8 cellular contexts compared by ENCODE assay signal in the genomic region with DNA sequence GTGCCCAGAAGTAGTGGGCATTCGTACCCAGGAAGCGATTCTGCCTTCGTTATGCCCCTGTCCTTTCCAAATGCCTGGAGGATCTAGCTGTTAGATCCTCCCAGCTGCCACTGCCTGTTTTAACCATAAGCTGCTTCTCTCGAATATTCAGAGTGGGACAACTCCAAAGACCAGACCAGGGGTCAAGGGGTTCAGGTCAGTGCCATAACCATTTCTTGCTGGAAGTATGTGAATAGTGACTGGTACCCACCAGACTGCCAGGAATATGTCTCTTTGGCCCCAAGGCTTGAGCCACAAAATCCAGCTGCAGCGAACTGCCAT. TPM values are rescaled to one million over a fixed set of nuclear protein-coding genes. Genes with fewer than 3 reads are reported as not detected.
DNase-seq lines count a peak whose midpoint lies in the region; ATAC-seq and TF ChIP-seq lines count a peak whose summit lies in the region.

No MANE protein-coding gene starts in this region.

- H3K27me3 ChIP-seq in heart left ventricle (no peaks in the 10 kb centered on the region), brain microvascular endothelial cell (replicated peaks) (no peaks in the 10 kb centered on the region), mesendoderm (ENCODE audit: insufficient read depth, low read length, poor library complexity) (no peaks in the 10 kb centered on the region), upper lobe of right lung (no peaks in the 10 kb centered on the region)

- H3K4ac ChIP-seq in mesendoderm (ENCODE audit: low read depth, low read length), result no peak overlapping the region

- H3K79me2 ChIP-seq in mesendoderm (ENCODE audit: control insufficient read depth, insufficient read depth, low read length), result peaks cover 11% of the 10 kb centered on the region

- H3K9me3 ChIP-seq in heart left ventricle, result no peaks in the 10 kb centered on the region
- H3K9me3 ChIP-seq in upper lobe of right lung, result no peaks in the 10 kb centered on the region

- TF ChIP-seq CTCF in heart left ventricle (IDR thresholded peaks at IDR 0.05), result peak in 3 of 12 donors; percentile 20 to 31 (median 25)
- TF ChIP-seq CTCF in brain microvascular endothelial cell (IDR thresholded peaks at IDR 0.05; ENCODE audit: low read depth, low read length, missing control alignments), result no peak
- TF ChIP-seq CTCF in upper lobe of right lung (IDR thresholded peaks at IDR 0.05), result peak; percentile 4

- H3K27ac ChIP-seq in heart left ventricle (peak overlapping the region in 11 of 12 donors; percentile 86 to 97 (median 95)), brain microvascular endothelial cell (no peak overlapping the region), mesendoderm (ENCODE audit: low read depth, low read length) (no peak overlapping the region), upper lobe of right lung (peak overlapping the region; percentile 95)

- ATAC-seq in heart left ventricle, result no peak
- ATAC-seq in Right ventricle myocardium superior (ENCODE audit: poor library complexity), result no peak
- ATAC-seq in upper lobe of right lung, result no peak
- ATAC-seq in HG02610 (IDR thresholded peaks at IDR 0.05; ENCODE audit: unreplicated experiment), result no peak

- H3K36me3 ChIP-seq in heart left ventricle, result peaks cover 0 to 67% (median 59%) of the 10 kb centered on the region in 9 donors
- peaks cover 8% of the 10 kb centered on the region for H3K36me3 ChIP-seq in brain microvascular endothelial cell (replicated peaks)
- peaks cover under 1% of the 10 kb centered on the region for H3K36me3 ChIP-seq in mesendoderm (ENCODE audit: control insufficient read depth, insufficient read depth, low read length)
- peaks cover 58% of the 10 kb centered on the region for H3K36me3 ChIP-seq in upper lobe of right lung

- in situ Hi-C loops in brain microvascular endothelial cell (cut with HindIII; ENCODE audit: low pct_ligation_motif_present, low sequenced_read_pairs), result no loop called here

- H3K18ac ChIP-seq in mesendoderm (ENCODE audit: low read length), result no peak overlapping the region

- H2BK5ac ChIP-seq in mesendoderm (ENCODE audit: low read length), result no peak overlapping the region

- H2AK5ac ChIP-seq in mesendoderm (ENCODE audit: low read length), result no peak overlapping the region

- H4K5ac ChIP-seq in mesendoderm (ENCODE audit: low read length), result no peak overlapping the region

- peak overlapping the region; percentile 97 for H3K9ac ChIP-seq in mesendoderm (ENCODE audit: low read length)

- H3K4me3 ChIP-seq in heart left ventricle (peak overlapping the region; percentile 60 to 98 (median 86)), brain microvascular endothelial cell (ENCODE audit: low read depth, low read length) (peak overlapping the region; percentile 99), mesendoderm (ENCODE audit: low read length) (no peak overlapping the region), upper lobe of right lung (peak overlapping the region; percentile 92)

- no peak overlapping the region for H2BK120ac ChIP-seq in mesendoderm (ENCODE audit: low read depth, low read length)

- H4K8ac ChIP-seq in mesendoderm (ENCODE audit: low read depth, low read length), result no peak overlapping the region

- DNase-seq in heart left ventricle (no peak), Right ventricle myocardium superior (no peak), brain microvascular endothelial cell (no peak), mesendoderm (no peak), upper lobe of right lung (no peak), SK-N-DZ (ENCODE audit: low spot score) (no peak), EL (no peak)

- no peak for TF ChIP-seq POLR2A in heart left ventricle (IDR thresholded peaks at IDR 0.05)

- WGBS in heart left ventricle, 4 donors, result 27 to 30% (median 28%) methylated on average over 5 of the region's 5 CpGs
- WGBS in mesendoderm (ENCODE audit: extremely low coverage, insufficient coverage, low lambda C conversion rate), result no CpG with 5 or more reads among the region's 5 CpGs

- H3K56ac ChIP-seq in mesendoderm (ENCODE audit: low read length), result peak overlapping the region; percentile 79

- peak overlapping the region; percentile 71 for H3K4me2 ChIP-seq in mesendoderm (ENCODE audit: low read length)

- H3K4me1 ChIP-seq in heart left ventricle (peaks cover 0 to 44% (median 30%) of the 10 kb centered on the region in 12 donors), mesendoderm (ENCODE audit: control insufficient read depth, low read depth, low read length) (peaks cover 1% of the 10 kb centered on the region), upper lobe of right lung (peaks cover 36% of the 10 kb centered on the region)

- peaks cover 5% of the 10 kb centered on the region for H3K79me1 ChIP-seq in mesendoderm (ENCODE audit: low read length)

- H3K23ac ChIP-seq in mesendoderm (ENCODE audit: low read length), result no peak overlapping the region

- no peak overlapping the region for H2BK15ac ChIP-seq in mesendoderm (replicated peaks; ENCODE audit: low read depth)

- intact Hi-C loops in heart left ventricle (cut with DNase I), result loop anchor here in 4 of 10 donors (5.0 to 10.0 kb wide), 4 partner anchors 48 to 168 kb away; partner anchors contain the start of gene CDCA8 (in 2 of the 4)
- intact Hi-C loops in Right ventricle myocardium superior (cut with DNase I), result no loop called here
- intact Hi-C loops in upper lobe of right lung (cut with DNase I), result no loop called here

RNA-seq across cellular contexts. Expression of gene MTF1, which starts 0.9 kb away (rescaled TPM):
- 10 to 100 TPM in 7 of 9 donors, 1 to 10 TPM in 2; 4.2 to 19.5 (median 12.4) TPM for total RNA-seq in heart left ventricle
- polyA plus RNA-seq in heart left ventricle, result 1 to 10 TPM; 1.7 to 7.4 TPM
- 12.5 TPM for total RNA-seq in Right ventricle myocardium superior
- polyA plus RNA-seq in mesendoderm (2013, experiment 1 of 2), result 4.1 TPM
- 3.7 TPM for polyA plus RNA-seq in mesendoderm (2013, experiment 2 of 2)
- 26.3 TPM for total RNA-seq in upper lobe of right lung
- polyA plus RNA-seq in SK-N-DZ (2014; cell fraction: cytosol; rRNA removed), result 1.8 TPM in 2 replicates
- 0.76 and 2.6 TPM in 2 replicates for polyA plus RNA-seq in SK-N-DZ (2014; cell fraction: nucleus; rRNA removed)

RNA-seq across cellular contexts. Expression of gene YRDC, which starts 52.3 kb away (rescaled TPM):
- 1 to 10 TPM; 4.0 to 8.9 (median 6.1) TPM for total RNA-seq in heart left ventricle
- 10 to 100 TPM in 1 of 2 donors, 1 to 10 TPM in 1; 2.8 to 21.3 TPM for polyA plus RNA-seq in heart left ventricle
- 4.5 TPM for total RNA-seq in Right ventricle myocardium superior
- polyA plus RNA-seq in mesendoderm (2013, experiment 1 of 2), result 35.2 TPM
- 36.1 TPM for polyA plus RNA-seq in mesendoderm (2013, experiment 2 of 2)
- 14.8 TPM for total RNA-seq in upper lobe of right lung
- polyA plus RNA-seq in SK-N-DZ (2014; cell fraction: cytosol; rRNA removed), result 33.2 and 33.4 TPM in 2 replicates
- polyA plus RNA-seq in SK-N-DZ (2014; cell fraction: nucleus; rRNA removed), result 15.2 and 15.7 TPM in 2 replicates

RNA-seq across cellular contexts. Expression of gene C1orf122, which starts 52.7 kb away (rescaled TPM):
- 10 to 100 TPM; 29.1 to 93.0 (median 44.0) TPM for total RNA-seq in heart left ventricle
- 10 to 100 TPM; 37.5 to 60.2 TPM for polyA plus RNA-seq in heart left ventricle
- 52.2 TPM for total RNA-seq in Right ventricle myocardium superior
- 44.9 TPM for polyA plus RNA-seq in mesendoderm (2013, experiment 1 of 2)
- polyA plus RNA-seq in mesendoderm (2013, experiment 2 of 2), result 42.7 TPM
- 29.7 TPM for total RNA-seq in upper lobe of right lung
- 43.8 and 54.8 TPM in 2 replicates for polyA plus RNA-seq in SK-N-DZ (2014; cell fraction: cytosol; rRNA removed)
- 65.2 and 231 TPM in 2 replicates for polyA plus RNA-seq in SK-N-DZ (2014; cell fraction: nucleus; rRNA removed)

Comparison
In these comparisons a context has a peak if more than half of its experiments do, and no peak if none do; other contexts are left out.
1. H3K27ac ChIP-seq: peak in heart left ventricle (11 of 12) and upper lobe of right lung (single experiment); none in brain microvascular endothelial cell (single experiment) and mesendoderm (single experiment).